In genomic region chr5:177256296-177256695, GRCh38 we compare ENCODE assay signal across 19 cellular contexts. TPM values are rescaled to one million over a fixed set of nuclear protein-coding genes. Genes with fewer than 3 reads are reported as not detected.
A peak's percentile ranks its signal among the peaks of the same experiment; 100 is the strongest.
DNase-seq lines count a peak whose midpoint lies in the region; ATAC-seq, FAIRE-seq and TF ChIP-seq lines count a peak whose summit lies in the region.
"Had no signal": no experiment of that assay in that cellular context is flagged by ENCODE, and none has a peak within 500 bp of the region (broad histone marks: within the 10 kb centered on the region; RNA-seq: fewer than 3 reads in every experiment).

No MANE protein-coding gene starts in this region.

- TF ChIP-seq CTCF in HEK293 (tag by site-specific recombination; IDR thresholded peaks at IDR 0.05) (no peak), astrocyte (IDR thresholded peaks at IDR 0.05; ENCODE audit: insufficient read depth, low read depth, low read length) (no peak), mesothelial cell of epicardium (IDR thresholded peaks at IDR 0.05; ENCODE audit: unreplicated experiment) (no peak)

- H3K27me3 ChIP-seq in astrocyte (ENCODE audit: insufficient read depth, low read length), result no peaks in the 10 kb centered on the region
- H3K27me3 ChIP-seq: tibial nerve had no signal

- H3K27ac ChIP-seq in HEK293 (ENCODE audit: extremely low read depth, low read depth, low read length), result no peak overlapping the region
- H3K27ac ChIP-seq in astrocyte (ENCODE audit: low read depth, low read length), result no peak overlapping the region
- H3K27ac ChIP-seq: coronary artery, KMS-11, tibial nerve had no signal

- H3K4me1 Mint-ChIP-seq in astrocyte (ENCODE audit: low read depth, unreplicated experiment) (peaks cover 8% of the 10 kb centered on the region), mesothelial cell of epicardium (no peaks in the 10 kb centered on the region)
- H3K4me1 Mint-ChIP-seq: nephron progenitor cell had no signal

- H3K36me3 ChIP-seq in HEK293 (ENCODE audit: control insufficient read depth in 2 of 2, insufficient read depth in 1 of 2, low read length in 2 of 2) (peaks cover 69 to 93% of the 10 kb centered on the region in 2 experiments), astrocyte (ENCODE audit: insufficient read depth, low read length) (peaks cover 43% of the 10 kb centered on the region)

- no peaks in the 10 kb centered on the region for H3K27me3 Mint-ChIP-seq in astrocyte (ENCODE audit: low read depth, unreplicated experiment)
- H3K27me3 Mint-ChIP-seq in mesothelial cell of epicardium (ENCODE audit: low read depth), result no peaks in the 10 kb centered on the region

- H3K27ac Mint-ChIP-seq in astrocyte (ENCODE audit: unreplicated experiment) (peak overlapping the region; percentile 69), mesothelial cell of epicardium (peak overlapping the region; percentile 36)

- H3K4me3 ChIP-seq in HEK293 (ENCODE audit: low read depth, low read length) (no peak overlapping the region), astrocyte (ENCODE audit: insufficient read depth, low read depth, low read length) (no peak overlapping the region)
- H3K4me3 ChIP-seq: coronary artery, tibial nerve had no signal

- FAIRE-seq in astrocyte (lab: Jason Lieb, UNC) (no peak), frontal cortex (lab: Jason Lieb, UNC) (no peak)

- peaks cover 3% of the 10 kb centered on the region for H3K79me2 ChIP-seq in astrocyte (ENCODE audit: insufficient read depth, low read length)

- POLR2A ChIA-PET in HEK293 (lab: Yijun Ruan, JAX), result interaction anchor here (0.6 kb wide), 1 partner anchor 24 kb away, joined by 3 read pairs; no protein-coding TSS in a partner anchor

- H3K4me3 Mint-ChIP-seq in astrocyte (ENCODE audit: unreplicated experiment) (no peak overlapping the region), mesothelial cell of epicardium (no peak overlapping the region)
- H3K4me3 Mint-ChIP-seq: nephron progenitor cell had no signal

- ATAC-seq in HG03159 (IDR thresholded peaks at IDR 0.05; ENCODE audit: unreplicated experiment), result no peak
- ATAC-seq: esophagus mucosa had no signal

- CTCF ChIA-PET in HEK293 (lab: Yijun Ruan, JAX), result no interaction called here

- H3K9me3 Mint-ChIP-seq in astrocyte (ENCODE audit: unreplicated experiment) (no peaks in the 10 kb centered on the region), mesothelial cell of epicardium (no peaks in the 10 kb centered on the region)
- H3K9me3 Mint-ChIP-seq: nephron progenitor cell had no signal

- no peak overlapping the region for H3K4me2 ChIP-seq in astrocyte (ENCODE audit: low read length)
- H3K4me2 ChIP-seq: KMS-11 had no signal

- H4K20me1 ChIP-seq in astrocyte (ENCODE audit: insufficient read depth, low read length), result peaks cover 12% of the 10 kb centered on the region

- H3K36me3 Mint-ChIP-seq in astrocyte (ENCODE audit: low read depth, unreplicated experiment) (peaks cover 23% of the 10 kb centered on the region), mesothelial cell of epicardium (peaks cover 42% of the 10 kb centered on the region)

- no peak overlapping the region for H2AFZ ChIP-seq in astrocyte (ENCODE audit: low read depth, low read length)

- H3K4me1 ChIP-seq in HEK293 (ENCODE audit: control insufficient read depth, insufficient read depth, low read length), result no peaks in the 10 kb centered on the region
- H3K4me1 ChIP-seq in astrocyte (ENCODE audit: insufficient read depth, low read length), result no peaks in the 10 kb centered on the region
- H3K4me1 ChIP-seq: Caco-2, tibial nerve had no signal

- H3K9ac ChIP-seq in astrocyte (ENCODE audit: low read length), result no peak overlapping the region
- H3K9ac ChIP-seq: KMS-11 had no signal

- H3K9me3 ChIP-seq in HEK293 (ENCODE audit: control insufficient read depth, insufficient read depth, low read depth, low read length) (no peaks in the 10 kb centered on the region), astrocyte (ENCODE audit: insufficient read depth, low read depth, low read length) (no peaks in the 10 kb centered on the region)
- H3K9me3 ChIP-seq: Caco-2, tibial nerve had no signal

- peak; percentile 5 for DNase-seq in NCI-H345 (lab: John Stamatoyannopoulos, UW)
- no peak for DNase-seq in NCI-H345 treated with DMSO at 0.1 percent for 48 hours (lab: John Stamatoyannopoulos, UW; ENCODE audit: unreplicated experiment)
- DNase-seq in astrocyte (ENCODE audit: low read depth), result peak; percentile 18
- no peak for DNase-seq in mesothelial cell of epicardium (ENCODE audit: low spot score in 2 of 2, unreplicated experiment in 2 of 2)
- no peak for DNase-seq in frontal cortex (ENCODE audit: low spot score in 2 of 2)
- no peak for DNase-seq in kidney glomerular epithelial cell (lab: John Stamatoyannopoulos, UW)
- DNase-seq: activated CD4-positive, CD25-positive, alpha-beta regulatory T cell treated with anti-CD3 and anti-CD28 coated beads, Interleukin-2, amount 50 U/mL, for 72 hours; Caco-2; hippocampal formation; NCI-H187; NCI-H82; nephron progenitor cell; T-helper 2 cell had no signal

TF ChIP-seq in HEK293, 187 proteins besides CTCF, POLR2A, EP300 and RAD21:
- TF ChIP-seq OSR2 (tag by site-specific recombination; IDR thresholded peaks at IDR 0.05), result 0 out of 2 replicates have a peak, but pooled peaks have one; percentile 10
- TF ChIP-seq ZBTB48 (tag by site-specific recombination; IDR thresholded peaks at IDR 0.05), result peak; percentile 82
- TF ChIP-seq, protein P1, sequence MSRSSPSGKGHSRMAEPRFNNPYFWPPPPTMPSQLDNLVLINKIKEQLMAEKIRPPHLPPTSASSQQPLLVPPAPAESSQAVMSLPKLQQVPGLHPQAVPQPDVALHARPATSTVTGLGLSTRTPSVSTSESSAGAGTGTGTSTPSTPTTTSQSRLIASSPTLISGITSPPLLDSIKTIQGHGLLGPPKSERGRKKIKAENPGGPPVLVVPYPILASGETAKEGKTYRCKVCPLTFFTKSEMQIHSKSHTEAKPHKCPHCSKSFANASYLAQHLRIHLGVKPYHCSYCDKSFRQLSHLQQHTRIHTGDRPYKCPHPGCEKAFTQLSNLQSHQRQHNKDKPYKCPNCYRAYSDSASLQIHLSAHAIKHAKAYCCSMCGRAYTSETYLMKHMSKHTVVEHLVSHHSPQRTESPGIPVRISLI (tag by site-specific recombination; IDR thresholded peaks at IDR 0.05), result peak; percentile 61; the same call in 1 of the 2 replicates
- no peak for TF ChIP-seq ZNF701 (tag by site-specific recombination; IDR thresholded peaks at IDR 0.05)
- TF ChIP-seq KLF1 (tag by site-specific recombination; IDR thresholded peaks at IDR 0.05), result peak; percentile 56
- TF ChIP-seq ZNF449 (tag by site-specific recombination; IDR thresholded peaks at IDR 0.05), result peak; percentile 87
- TF ChIP-seq SCRT2 (tag by site-specific recombination; IDR thresholded peaks at IDR 0.05), result no peak

RNA-seq across cellular contexts. Expression of gene RAB24, which starts 47.2 kb away (rescaled TPM):
- total RNA-seq in astrocyte, result 31.7 and 36.4 TPM in 2 replicates
- 28.3 to 31.8 TPM (median 30.3 TPM) in 3 replicates for total RNA-seq in mesothelial cell of epicardium
- 14.3 TPM for total RNA-seq in frontal cortex

RNA-seq across cellular contexts. Expression of gene PRELID1, which starts 47.3 kb away (rescaled TPM):
- 178 and 196 TPM in 2 replicates for total RNA-seq in astrocyte
- 80.5 to 89.8 TPM (median 81.2 TPM) in 3 replicates for total RNA-seq in mesothelial cell of epicardium
- total RNA-seq in frontal cortex, result 42.4 TPM

RNA-seq across cellular contexts. Expression of gene MXD3, which starts 55.4 kb away (rescaled TPM):
- total RNA-seq in astrocyte (2.3 and 2.8 TPM in 2 replicates), mesothelial cell of epicardium (18.4 to 19.8 TPM (median 19.2 TPM) in 3 replicates), frontal cortex (3.7 TPM)

Comparison
In these comparisons a context has a peak if more than half of its experiments do, and no peak if none do; other contexts are left out.
1. DNase-seq: peak in NCI-H345 (single experiment) and astrocyte (single experiment); none in NCI-H345 treated with DMSO at 0.1 percent for 48 hours (single experiment), mesothelial cell of epicardium (0 of 2), frontal cortex (0 of 2) and kidney glomerular epithelial cell (single experiment).